Comparison of ENCODE assay signal across 1 cellular context in the genomic region with DNA sequence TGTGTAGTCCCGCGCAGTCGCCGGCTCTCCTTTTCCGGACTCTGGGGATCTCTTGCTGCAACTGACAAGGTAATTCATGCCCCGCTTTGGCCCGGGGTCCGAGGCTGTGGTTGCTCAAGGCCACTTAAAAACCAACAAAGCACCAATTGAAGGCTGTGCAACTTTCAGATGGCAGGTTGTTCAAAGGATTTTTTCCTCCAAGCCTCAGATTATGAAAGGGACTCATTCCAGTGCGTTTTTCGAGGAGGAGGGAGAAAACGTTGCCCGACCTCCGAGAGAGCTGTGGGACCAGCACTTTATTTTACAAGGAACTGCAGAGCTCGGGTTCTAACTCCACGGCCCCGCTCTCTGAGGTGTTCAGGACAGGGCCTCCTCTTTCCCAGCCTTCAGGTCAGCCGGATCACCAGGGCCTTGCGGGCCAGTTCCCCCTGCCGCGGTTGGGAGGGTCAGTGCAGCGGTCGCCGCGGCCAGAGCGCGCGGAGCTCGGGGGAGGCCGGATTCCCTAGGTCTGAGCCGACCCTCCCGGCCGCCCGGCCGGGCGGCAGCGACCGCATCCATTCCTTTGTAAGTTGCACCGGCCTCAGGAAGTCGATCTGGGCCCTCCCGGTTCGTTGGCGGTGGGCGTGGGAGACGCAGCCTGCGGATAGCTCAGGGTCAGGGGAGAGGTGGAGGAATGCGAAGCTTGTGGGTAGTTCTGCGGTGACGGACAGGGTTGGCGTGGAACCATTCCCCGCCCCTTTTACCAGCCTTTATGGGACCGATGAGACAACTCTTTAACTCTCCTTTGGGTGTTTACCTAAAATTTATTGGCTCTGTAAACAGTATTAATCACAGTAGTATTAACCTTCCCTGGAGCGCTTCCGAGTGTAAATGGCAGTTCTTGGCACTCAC.
TF ChIP-seq lines count a peak whose summit lies in the region.

No MANE protein-coding gene starts in this region.

TF ChIP-seq in HepG2, 621 proteins besides CTCF, POLR2A, EP300 and RAD21 (continued from another document and continues in another):
- TF ChIP-seq, protein P1, sequence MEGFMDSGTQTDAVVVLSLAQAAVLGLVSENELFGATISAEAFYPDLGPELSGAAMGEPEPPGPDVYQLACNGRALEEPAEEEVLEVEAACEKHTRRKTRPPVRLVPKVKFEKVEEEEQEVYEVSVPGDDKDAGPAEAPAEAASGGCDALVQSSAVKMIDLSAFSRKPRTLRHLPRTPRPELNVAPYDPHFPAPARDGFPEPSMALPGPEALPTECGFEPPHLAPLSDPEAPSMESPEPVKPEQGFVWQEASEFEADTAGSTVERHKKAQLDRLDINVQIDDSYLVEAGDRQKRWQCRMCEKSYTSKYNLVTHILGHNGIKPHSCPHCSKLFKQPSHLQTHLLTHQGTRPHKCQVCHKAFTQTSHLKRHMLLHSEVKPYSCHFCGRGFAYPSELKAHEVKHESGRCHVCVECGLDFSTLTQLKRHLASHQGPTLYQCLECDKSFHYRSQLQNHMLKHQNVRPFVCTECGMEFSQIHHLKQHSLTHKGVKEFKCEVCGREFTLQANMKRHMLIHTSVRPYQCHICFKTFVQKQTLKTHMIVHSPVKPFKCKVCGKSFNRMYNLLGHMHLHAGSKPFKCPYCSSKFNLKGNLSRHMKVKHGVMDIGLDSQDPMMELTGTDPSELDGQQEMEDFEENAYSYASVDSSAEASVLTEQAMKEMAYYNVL (CRISPR knock-in tag; IDR thresholded peaks at IDR 0.05; ENCODE audit: borderline replicate concordance): 0 out of 2 replicates have a peak, but pooled peaks have one; percentile 63
- TF ChIP-seq ZBTB8A (CRISPR knock-in tag; IDR thresholded peaks at IDR 0.05; ENCODE audit: borderline replicate concordance, low read depth) (no peak), BRD4 (CRISPR knock-in tag; IDR thresholded peaks at IDR 0.05) (peak; percentile 69; the same call in 1 of the 2 replicates), ELF1 (CRISPR knock-in tag; IDR thresholded peaks at IDR 0.05) (peak; percentile 23), HDAC2 (CRISPR knock-in tag; IDR thresholded peaks at IDR 0.05) (peak; percentile 44; the same call in 1 of the 2 replicates), KDM1A (CRISPR knock-in tag; IDR thresholded peaks at IDR 0.05) (0 out of 2 replicates have a peak, but pooled peaks have one; percentile 41), KLF13 (CRISPR knock-in tag; IDR thresholded peaks at IDR 0.05) (no peak), ZNF101 (CRISPR knock-in tag; IDR thresholded peaks at IDR 0.05; ENCODE audit: borderline replicate concordance, low read depth) (no peak), ATF7 (IDR thresholded peaks at IDR 0.05) (no peak), ATF7 (CRISPR knock-in tag; IDR thresholded peaks at IDR 0.05) (no peak; the same call in 1 of the 2 replicates), JUND (CRISPR knock-in tag; IDR thresholded peaks at IDR 0.05) (no peak), BHLHE40 (IDR thresholded peaks at IDR 0.05; ENCODE audit: low read length) (no peak), SRY (CRISPR knock-in tag; IDR thresholded peaks at IDR 0.05) (peak; percentile 74; the same call in 1 of the 2 replicates), FOXO1 (CRISPR knock-in tag; IDR thresholded peaks at IDR 0.05) (peak; percentile 43; the same call in 1 of the 2 replicates), ZNF605 (CRISPR knock-in tag; IDR thresholded peaks at IDR 0.05) (0 out of 2 replicates have a peak, but pooled peaks have one; percentile 28), NR3C1 (CRISPR knock-in tag; IDR thresholded peaks at IDR 0.05) (no peak), KDM5B (CRISPR knock-in tag; IDR thresholded peaks at IDR 0.05; ENCODE audit: borderline replicate concordance) (no peak; the same call in 1 of the 2 replicates), KDM2A (CRISPR knock-in tag; IDR thresholded peaks at IDR 0.05; ENCODE audit: borderline replicate concordance, low read depth) (peak; percentile 76), THAP11 (CRISPR knock-in tag; IDR thresholded peaks at IDR 0.05) (no peak; the same call in none of the 2 replicates), PHF21A (CRISPR knock-in tag; IDR thresholded peaks at IDR 0.05) (peak; percentile 3; the same call in 1 of the 2 replicates), POGZ (CRISPR knock-in tag; IDR thresholded peaks at IDR 0.05) (peak; percentile 79), ZNF761 (CRISPR knock-in tag; conservative IDR thresholded peaks at IDR 0.05) (no peak; the same call in none of the 2 replicates), REL (CRISPR knock-in tag; conservative IDR thresholded peaks at IDR 0.05) (peak; percentile 76; the same call in 1 of the 2 replicates), ZNF329 (CRISPR knock-in tag; IDR thresholded peaks at IDR 0.05; ENCODE audit: low read depth) (peak; percentile 51; the same call in 1 of the 2 replicates), ZNF83 (CRISPR knock-in tag; IDR thresholded peaks at IDR 0.05; ENCODE audit: borderline replicate concordance) (0 out of 2 replicates have a peak, but pooled peaks have one; percentile 30), ZBTB38 (CRISPR knock-in tag; IDR thresholded peaks at IDR 0.05) (peak; percentile 88; the same call in 1 of the 2 replicates), SRSF4 (IDR thresholded peaks at IDR 0.05; ENCODE audit: low read depth, low read length, poor library complexity, severe bottlenecking) (no peak), PTBP1 (IDR thresholded peaks at IDR 0.05; ENCODE audit: low read depth, low read length, poor library complexity, severe bottlenecking) (no peak), ZNF773 (CRISPR knock-in tag; IDR thresholded peaks at IDR 0.05; ENCODE audit: borderline replicate concordance) (no peak), ZKSCAN8 (CRISPR knock-in tag; IDR thresholded peaks at IDR 0.05; ENCODE audit: borderline replicate concordance) (no peak), ZNF24 (IDR thresholded peaks at IDR 0.05) (no peak), ZNF547 (CRISPR knock-in tag; IDR thresholded peaks at IDR 0.05) (peak; percentile 47; the same call in 1 of the 2 replicates)
- TF ChIP-seq, protein P2, sequence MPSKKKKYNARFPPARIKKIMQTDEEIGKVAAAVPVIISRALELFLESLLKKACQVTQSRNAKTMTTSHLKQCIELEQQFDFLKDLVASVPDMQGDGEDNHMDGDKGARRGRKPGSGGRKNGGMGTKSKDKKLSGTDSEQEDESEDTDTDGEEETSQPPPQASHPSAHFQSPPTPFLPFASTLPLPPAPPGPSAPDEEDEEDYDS (CRISPR knock-in tag; IDR thresholded peaks at IDR 0.05): peak; percentile 37; the same call in 1 of the 2 replicates
- TF ChIP-seq, protein P3, sequence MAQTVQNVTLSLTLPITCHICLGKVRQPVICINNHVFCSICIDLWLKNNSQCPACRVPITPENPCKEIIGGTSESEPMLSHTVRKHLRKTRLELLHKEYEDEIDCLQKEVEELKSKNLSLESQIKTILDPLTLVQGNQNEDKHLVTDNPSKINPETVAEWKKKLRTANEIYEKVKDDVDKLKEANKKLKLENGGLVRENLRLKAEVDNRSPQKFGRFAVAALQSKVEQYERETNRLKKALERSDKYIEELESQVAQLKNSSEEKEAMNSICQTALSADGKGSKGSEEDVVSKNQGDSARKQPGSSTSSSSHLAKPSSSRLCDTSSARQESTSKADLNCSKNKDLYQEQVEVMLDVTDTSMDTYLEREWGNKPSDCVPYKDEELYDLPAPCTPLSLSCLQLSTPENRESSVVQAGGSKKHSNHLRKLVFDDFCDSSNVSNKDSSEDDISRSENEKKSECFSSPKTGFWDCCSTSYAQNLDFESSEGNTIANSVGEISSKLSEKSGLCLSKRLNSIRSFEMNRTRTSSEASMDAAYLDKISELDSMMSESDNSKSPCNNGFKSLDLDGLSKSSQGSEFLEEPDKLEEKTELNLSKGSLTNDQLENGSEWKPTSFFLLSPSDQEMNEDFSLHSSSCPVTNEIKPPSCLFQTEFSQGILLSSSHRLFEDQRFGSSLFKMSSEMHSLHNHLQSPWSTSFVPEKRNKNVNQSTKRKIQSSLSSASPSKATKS (CRISPR knock-in tag; IDR thresholded peaks at IDR 0.05): no peak
- TF ChIP-seq, protein P4, sequence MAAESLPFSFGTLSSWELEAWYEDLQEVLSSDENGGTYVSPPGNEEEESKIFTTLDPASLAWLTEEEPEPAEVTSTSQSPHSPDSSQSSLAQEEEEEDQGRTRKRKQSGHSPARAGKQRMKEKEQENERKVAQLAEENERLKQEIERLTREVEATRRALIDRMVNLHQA (CRISPR knock-in tag; IDR thresholded peaks at IDR 0.05): no peak
- TF ChIP-seq, protein P5, sequence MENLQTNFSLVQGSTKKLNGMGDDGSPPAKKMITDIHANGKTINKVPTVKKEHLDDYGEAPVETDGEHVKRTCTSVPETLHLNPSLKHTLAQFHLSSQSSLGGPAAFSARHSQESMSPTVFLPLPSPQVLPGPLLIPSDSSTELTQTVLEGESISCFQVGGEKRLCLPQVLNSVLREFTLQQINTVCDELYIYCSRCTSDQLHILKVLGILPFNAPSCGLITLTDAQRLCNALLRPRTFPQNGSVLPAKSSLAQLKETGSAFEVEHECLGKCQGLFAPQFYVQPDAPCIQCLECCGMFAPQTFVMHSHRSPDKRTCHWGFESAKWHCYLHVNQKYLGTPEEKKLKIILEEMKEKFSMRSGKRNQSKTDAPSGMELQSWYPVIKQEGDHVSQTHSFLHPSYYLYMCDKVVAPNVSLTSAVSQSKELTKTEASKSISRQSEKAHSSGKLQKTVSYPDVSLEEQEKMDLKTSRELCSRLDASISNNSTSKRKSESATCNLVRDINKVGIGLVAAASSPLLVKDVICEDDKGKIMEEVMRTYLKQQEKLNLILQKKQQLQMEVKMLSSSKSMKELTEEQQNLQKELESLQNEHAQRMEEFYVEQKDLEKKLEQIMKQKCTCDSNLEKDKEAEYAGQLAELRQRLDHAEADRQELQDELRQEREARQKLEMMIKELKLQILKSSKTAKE (CRISPR knock-in tag; IDR thresholded peaks at IDR 0.05; ENCODE audit: borderline replicate concordance): no peak
- TF ChIP-seq, protein P6, sequence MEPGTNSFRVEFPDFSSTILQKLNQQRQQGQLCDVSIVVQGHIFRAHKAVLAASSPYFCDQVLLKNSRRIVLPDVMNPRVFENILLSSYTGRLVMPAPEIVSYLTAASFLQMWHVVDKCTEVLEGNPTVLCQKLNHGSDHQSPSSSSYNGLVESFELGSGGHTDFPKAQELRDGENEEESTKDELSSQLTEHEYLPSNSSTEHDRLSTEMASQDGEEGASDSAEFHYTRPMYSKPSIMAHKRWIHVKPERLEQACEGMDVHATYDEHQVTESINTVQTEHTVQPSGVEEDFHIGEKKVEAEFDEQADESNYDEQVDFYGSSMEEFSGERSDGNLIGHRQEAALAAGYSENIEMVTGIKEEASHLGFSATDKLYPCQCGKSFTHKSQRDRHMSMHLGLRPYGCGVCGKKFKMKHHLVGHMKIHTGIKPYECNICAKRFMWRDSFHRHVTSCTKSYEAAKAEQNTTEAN (CRISPR knock-in tag; conservative IDR thresholded peaks at IDR 0.05): no peak; the same call in 1 of the 2 replicates
- TF ChIP-seq, protein P7, sequence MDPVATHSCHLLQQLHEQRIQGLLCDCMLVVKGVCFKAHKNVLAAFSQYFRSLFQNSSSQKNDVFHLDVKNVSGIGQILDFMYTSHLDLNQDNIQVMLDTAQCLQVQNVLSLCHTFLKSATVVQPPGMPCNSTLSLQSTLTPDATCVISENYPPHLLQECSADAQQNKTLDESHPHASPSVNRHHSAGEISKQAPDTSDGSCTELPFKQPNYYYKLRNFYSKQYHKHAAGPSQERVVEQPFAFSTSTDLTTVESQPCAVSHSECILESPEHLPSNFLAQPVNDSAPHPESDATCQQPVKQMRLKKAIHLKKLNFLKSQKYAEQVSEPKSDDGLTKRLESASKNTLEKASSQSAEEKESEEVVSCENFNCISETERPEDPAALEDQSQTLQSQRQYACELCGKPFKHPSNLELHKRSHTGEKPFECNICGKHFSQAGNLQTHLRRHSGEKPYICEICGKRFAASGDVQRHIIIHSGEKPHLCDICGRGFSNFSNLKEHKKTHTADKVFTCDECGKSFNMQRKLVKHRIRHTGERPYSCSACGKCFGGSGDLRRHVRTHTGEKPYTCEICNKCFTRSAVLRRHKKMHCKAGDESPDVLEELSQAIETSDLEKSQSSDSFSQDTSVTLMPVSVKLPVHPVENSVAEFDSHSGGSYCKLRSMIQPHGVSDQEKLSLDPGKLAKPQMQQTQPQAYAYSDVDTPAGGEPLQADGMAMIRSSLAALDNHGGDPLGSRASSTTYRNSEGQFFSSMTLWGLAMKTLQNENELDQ (CRISPR knock-in tag; IDR thresholded peaks at IDR 0.05; ENCODE audit: borderline replicate concordance): no peak
- TF ChIP-seq, protein P8, sequence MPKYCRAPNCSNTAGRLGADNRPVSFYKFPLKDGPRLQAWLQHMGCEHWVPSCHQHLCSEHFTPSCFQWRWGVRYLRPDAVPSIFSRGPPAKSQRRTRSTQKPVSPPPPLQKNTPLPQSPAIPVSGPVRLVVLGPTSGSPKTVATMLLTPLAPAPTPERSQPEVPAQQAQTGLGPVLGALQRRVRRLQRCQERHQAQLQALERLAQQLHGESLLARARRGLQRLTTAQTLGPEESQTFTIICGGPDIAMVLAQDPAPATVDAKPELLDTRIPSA (CRISPR knock-in tag; IDR thresholded peaks at IDR 0.05; ENCODE audit: borderline replicate concordance): no peak; the same call in 1 of the 2 replicates
- TF ChIP-seq, protein P9, sequence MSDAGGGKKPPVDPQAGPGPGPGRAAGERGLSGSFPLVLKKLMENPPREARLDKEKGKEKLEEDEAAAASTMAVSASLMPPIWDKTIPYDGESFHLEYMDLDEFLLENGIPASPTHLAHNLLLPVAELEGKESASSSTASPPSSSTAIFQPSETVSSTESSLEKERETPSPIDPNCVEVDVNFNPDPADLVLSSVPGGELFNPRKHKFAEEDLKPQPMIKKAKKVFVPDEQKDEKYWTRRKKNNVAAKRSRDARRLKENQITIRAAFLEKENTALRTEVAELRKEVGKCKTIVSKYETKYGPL (CRISPR knock-in tag; IDR thresholded peaks at IDR 0.05): 0 out of 2 replicates have a peak, but pooled peaks have one; percentile 12
- TF ChIP-seq, protein P10, sequence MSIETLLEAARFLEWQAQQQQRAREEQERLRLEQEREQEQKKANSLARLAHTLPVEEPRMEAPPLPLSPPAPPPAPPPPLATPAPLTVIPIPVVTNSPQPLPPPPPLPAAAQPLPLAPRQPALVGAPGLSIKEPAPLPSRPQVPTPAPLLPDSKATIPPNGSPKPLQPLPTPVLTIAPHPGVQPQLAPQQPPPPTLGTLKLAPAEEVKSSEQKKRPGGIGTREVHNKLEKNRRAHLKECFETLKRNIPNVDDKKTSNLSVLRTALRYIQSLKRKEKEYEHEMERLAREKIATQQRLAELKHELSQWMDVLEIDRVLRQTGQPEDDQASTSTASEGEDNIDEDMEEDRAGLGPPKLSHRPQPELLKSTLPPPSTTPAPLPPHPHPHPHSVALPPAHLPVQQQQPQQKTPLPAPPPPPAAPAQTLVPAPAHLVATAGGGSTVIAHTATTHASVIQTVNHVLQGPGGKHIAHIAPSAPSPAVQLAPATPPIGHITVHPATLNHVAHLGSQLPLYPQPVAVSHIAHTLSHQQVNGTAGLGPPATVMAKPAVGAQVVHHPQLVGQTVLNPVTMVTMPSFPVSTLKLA (IDR thresholded peaks at IDR 0.05): no peak
- TF ChIP-seq, protein P11, sequence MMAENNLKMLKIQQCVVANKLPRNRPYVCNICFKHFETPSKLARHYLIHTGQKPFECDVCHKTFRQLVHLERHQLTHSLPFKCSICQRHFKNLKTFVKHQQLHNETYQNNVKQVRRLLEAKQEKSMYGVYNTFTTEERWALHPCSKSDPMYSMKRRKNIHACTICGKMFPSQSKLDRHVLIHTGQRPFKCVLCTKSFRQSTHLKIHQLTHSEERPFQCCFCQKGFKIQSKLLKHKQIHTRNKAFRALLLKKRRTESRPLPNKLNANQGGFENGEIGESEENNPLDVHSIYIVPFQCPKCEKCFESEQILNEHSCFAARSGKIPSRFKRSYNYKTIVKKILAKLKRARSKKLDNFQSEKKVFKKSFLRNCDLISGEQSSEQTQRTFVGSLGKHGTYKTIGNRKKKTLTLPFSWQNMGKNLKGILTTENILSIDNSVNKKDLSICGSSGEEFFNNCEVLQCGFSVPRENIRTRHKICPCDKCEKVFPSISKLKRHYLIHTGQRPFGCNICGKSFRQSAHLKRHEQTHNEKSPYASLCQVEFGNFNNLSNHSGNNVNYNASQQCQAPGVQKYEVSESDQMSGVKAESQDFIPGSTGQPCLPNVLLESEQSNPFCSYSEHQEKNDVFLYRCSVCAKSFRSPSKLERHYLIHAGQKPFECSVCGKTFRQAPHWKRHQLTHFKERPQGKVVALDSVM (CRISPR knock-in tag; IDR thresholded peaks at IDR 0.05): no peak
